Comparison of ENCODE assay signal across 10 cellular contexts in the genomic region with DNA sequence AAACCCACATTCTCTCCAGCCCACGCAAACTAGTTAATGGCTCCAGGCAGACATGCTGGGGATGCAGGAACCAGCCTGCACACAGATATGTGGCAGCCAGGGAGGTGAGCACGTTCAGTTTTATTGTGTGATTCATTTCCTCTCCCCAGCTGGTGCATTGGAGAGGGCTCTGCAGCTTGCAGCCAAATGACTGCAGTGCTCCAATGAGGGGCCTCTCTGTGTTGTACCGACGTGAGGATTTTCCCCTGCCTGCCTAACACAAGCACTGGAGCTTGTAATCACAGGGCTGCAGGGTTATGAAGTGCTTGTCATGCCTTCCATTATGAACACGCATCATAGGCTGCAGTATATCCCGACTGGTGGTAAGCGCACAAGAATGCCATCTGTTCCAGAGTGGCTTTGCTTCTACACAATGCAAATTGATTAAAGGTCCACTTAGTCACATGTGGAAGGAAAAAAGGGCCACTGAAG.
DNase-seq lines count a peak whose midpoint lies in the region; ATAC-seq and TF ChIP-seq lines count a peak whose summit lies in the region.
"Had no signal": no experiment of that assay in that cellular context is flagged by ENCODE, and none has a peak within 500 bp of the region (broad histone marks: within the 10 kb centered on the region; RNA-seq: fewer than 3 reads in every experiment).

No MANE protein-coding gene starts in this region.

- TF ChIP-seq CTCF in fibroblast of mammary gland (conservative IDR thresholded peaks at IDR 0.05; ENCODE audit: control insufficient read depth, insufficient read depth, low read depth, low read length) (no peak), esophagus muscularis mucosa (IDR thresholded peaks at IDR 0.05) (no peak), OCI-LY7 (conservative IDR thresholded peaks at IDR 0.05; ENCODE audit: low read length) (no peak), gastrocnemius medialis (IDR thresholded peaks at IDR 0.05 in 4 of 5, conservative IDR thresholded peaks at IDR 0.05 in 1 of 5) (no peak)

- no peaks in the 10 kb centered on the region for H3K4me1 ChIP-seq in SJCRH30
- peaks cover 4 to 31% (median 26%) of the 10 kb centered on the region in 4 donors for H3K4me1 ChIP-seq in esophagus muscularis mucosa
- H3K4me1 ChIP-seq in OCI-LY7 (ENCODE audit: insufficient read depth, low read length, poor library complexity, severe bottlenecking) = no peaks in the 10 kb centered on the region
- peaks cover 0 to 4% of the 10 kb centered on the region in 2 donors for H3K4me1 ChIP-seq in gastrocnemius medialis

- in situ Hi-C loops in gastrocnemius medialis (cut with MboI; ENCODE audit: low sequenced_read_pairs in 4 of 4) = no loop called here

- H3K79me2 ChIP-seq in OCI-LY7 (ENCODE audit: insufficient read depth, low read depth, low read length) = no peaks in the 10 kb centered on the region

- H3K27ac ChIP-seq in SJCRH30 (no peak overlapping the region), esophagus muscularis mucosa (replicated peaks in 1 of 4) (no peak overlapping the region), OCI-LY7 (ENCODE audit: low read depth, low read length, poor library complexity, severe bottlenecking) (no peak overlapping the region), gastrocnemius medialis (no peak overlapping the region)

- intact Hi-C loops in esophagus muscularis mucosa (cut with DNase I) (no loop called here), OCI-LY7 (cut with micrococcal nuclease; ENCODE audit: unreplicated experiment) (no loop called here), gastrocnemius medialis (cut with DNase I; ENCODE audit: low total_unique reads) (no loop called here)

- POLR2A ChIA-PET in OCI-LY7 (lab: Charles Lee) = no interaction called here

- H3K36me3 ChIP-seq in SJCRH30 = no peaks in the 10 kb centered on the region
- no peaks in the 10 kb centered on the region for H3K36me3 ChIP-seq in esophagus muscularis mucosa
- H3K36me3 ChIP-seq in OCI-LY7 (ENCODE audit: insufficient read depth, low read length) = no peaks in the 10 kb centered on the region
- no peaks in the 10 kb centered on the region for H3K36me3 ChIP-seq in gastrocnemius medialis

- no TSS peak for BruUV-seq in OCI-LY7 (replicated peaks; lab: Mats Ljungman, UMichigan)

- WGBS in esophagus muscularis mucosa = 58% methylated on average over 6 of the region's 7 CpGs

- H3K9me3 ChIP-seq in SJCRH30 (replicated peaks) (no peaks in the 10 kb centered on the region), esophagus muscularis mucosa (no peaks in the 10 kb centered on the region), OCI-LY7 (ENCODE audit: low read length) (no peaks in the 10 kb centered on the region), gastrocnemius medialis (no peaks in the 10 kb centered on the region)

- TF ChIP-seq EP300 in esophagus muscularis mucosa (IDR thresholded peaks at IDR 0.05) = no peak

- no peaks in the 10 kb centered on the region for H3K9me2 ChIP-seq in OCI-LY7 (ENCODE audit: insufficient read depth, low read length)

- H3K4me3 ChIP-seq in SJCRH30 (no peak overlapping the region), fibroblast of mammary gland (ENCODE audit: control insufficient read depth, low read depth, low read length) (no peak overlapping the region), esophagus muscularis mucosa (no peak overlapping the region), OCI-LY7 (ENCODE audit: low read depth, low read length, poor library complexity, severe bottlenecking) (no peak overlapping the region), gastrocnemius medialis (no peak overlapping the region)

- H3K4me2 ChIP-seq in OCI-LY7 (ENCODE audit: low read length) = no peak overlapping the region

- H4K20me1 ChIP-seq in OCI-LY7 (ENCODE audit: insufficient read depth, low read length) = no peaks in the 10 kb centered on the region

- ATAC-seq in gastrocnemius medialis = no peak
- ATAC-seq: WTC11 had no signal

- CTCF ChIA-PET in OCI-LY7 (lab: Charles Lee; ENCODE audit: unreplicated experiment) = no interaction called here

- H3K27me3 ChIP-seq in SJCRH30 (no peaks in the 10 kb centered on the region), esophagus muscularis mucosa (no peaks in the 10 kb centered on the region), gastrocnemius medialis (peaks cover 0 to 6% (median 0%) of the 10 kb centered on the region in 3 donors)

- no peak overlapping the region for H2AFZ ChIP-seq in OCI-LY7 (ENCODE audit: low read length)

- TF ChIP-seq POLR2A in esophagus muscularis mucosa (IDR thresholded peaks at IDR 0.05; ENCODE audit: low read depth) = no peak
- no peak for TF ChIP-seq POLR2A in gastrocnemius medialis (IDR thresholded peaks at IDR 0.05)

- DNase-seq in A172 (ENCODE audit: low spot score) (peak; percentile 92), GOT3 (lab: John Stamatoyannopoulos, UW) (peak; percentile 22), SJCRH30 (peak; percentile 14), fibroblast of mammary gland (ENCODE audit: low read depth) (peak; percentile 76), esophagus muscularis mucosa (ENCODE audit: extremely low spot score) (no peak), mucosa of gallbladder (ENCODE audit: low spot score) (no peak), OCI-LY7 (ENCODE audit: low spot score) (no peak), gastrocnemius medialis (no peak)
- DNase-seq: activated naive CD8-positive, alpha-beta T cell treated with anti-CD3 and anti-CD28 coated beads, Interleukin-2, amount 10 ng/mL, durations not matched to agents 7 days and 5 days had no signal

Comparison
In these comparisons a context has a peak if more than half of its experiments do, and no peak if none do; other contexts are left out.
1. DNase-seq: peak in A172 (single experiment), GOT3 (single experiment), SJCRH30 (2 of 2) and fibroblast of mammary gland (single experiment); none in esophagus muscularis mucosa (single experiment), mucosa of gallbladder (single experiment), OCI-LY7 (single experiment) and gastrocnemius medialis (0 of 2).